ENCODE assay signal across 20 cellular contexts in genomic region chr7:36203081-36203775, GRCh38. TPM values are rescaled to one million over a fixed set of nuclear protein-coding genes. Genes with fewer than 3 reads are reported as not detected.
DNase-seq lines count a peak whose midpoint lies in the region; ATAC-seq and TF ChIP-seq lines count a peak whose summit lies in the region.
"Had no signal": no experiment of that assay in that cellular context is flagged by ENCODE, and none has a peak within 500 bp of the region (broad histone marks: within the 10 kb centered on the region; RNA-seq: fewer than 3 reads in every experiment).

No MANE protein-coding gene starts in this region.

- ATAC-seq in stimulated activated naive CD8-positive, alpha-beta T cell treated with anti-CD3 and anti-CD28 coated beads, Interleukin-15, Interleukin-2, amounts not matched to agents 100 U/mL and 50 U/mL, for 24 hours = no peak
- ATAC-seq in HG02973 (IDR thresholded peaks at IDR 0.05; ENCODE audit: unreplicated experiment) = no peak
- ATAC-seq: HepG2 had no signal

- no peaks in the 10 kb centered on the region for H3K36me3 ChIP-seq in mesendoderm (ENCODE audit: control insufficient read depth, insufficient read depth, low read length)
- H3K36me3 ChIP-seq: SJCRH30, tibial nerve had no signal

- H3K23ac ChIP-seq in mesendoderm (ENCODE audit: low read length) = no peak overlapping the region

- H3K4me3 ChIP-seq in mesendoderm (ENCODE audit: low read length) (no peak overlapping the region), lower leg skin (ENCODE audit: low read depth, poor library complexity, severe bottlenecking) (no peak overlapping the region)
- H3K4me3 ChIP-seq: SJCRH30, tibial nerve had no signal

- peak overlapping the region; percentile 41 for H3K27ac Mint-ChIP-seq in stimulated activated naive CD8-positive, alpha-beta T cell treated with anti-CD3 and anti-CD28 coated beads, Interleukin-15, Interleukin-2, amounts not matched to agents 100 ng/mL and 50 ng/mL, for 24 hours
- H3K27ac Mint-ChIP-seq: activated CD4-positive, alpha-beta T cell treated with anti-CD3 and anti-CD28 coated beads for 36 hours had no signal

- H3K56ac ChIP-seq in mesendoderm (ENCODE audit: low read length) = no peak overlapping the region

- no peak overlapping the region for H3K4ac ChIP-seq in mesendoderm (ENCODE audit: low read depth, low read length)

- H3K27me3 Mint-ChIP-seq in stimulated activated naive CD8-positive, alpha-beta T cell treated with anti-CD3 and anti-CD28 coated beads, Interleukin-15, Interleukin-2, amounts not matched to agents 100 ng/mL and 50 ng/mL, for 24 hours = no peaks in the 10 kb centered on the region
- H3K27me3 Mint-ChIP-seq: activated CD4-positive, alpha-beta T cell treated with anti-CD3 and anti-CD28 coated beads for 36 hours had no signal

- H3K27me3 ChIP-seq in mesendoderm (ENCODE audit: insufficient read depth, low read length, poor library complexity) = no peaks in the 10 kb centered on the region
- H3K27me3 ChIP-seq: tibial nerve had no signal

- peaks cover 32% of the 10 kb centered on the region for H3K4me1 Mint-ChIP-seq in stimulated activated naive CD8-positive, alpha-beta T cell treated with anti-CD3 and anti-CD28 coated beads, Interleukin-15, Interleukin-2, amounts not matched to agents 100 ng/mL and 50 ng/mL, for 24 hours (ENCODE audit: low read depth)

- peaks cover 5% of the 10 kb centered on the region for H3K4me1 ChIP-seq in mesendoderm (ENCODE audit: control insufficient read depth, low read depth, low read length)
- H3K4me1 ChIP-seq: SJCRH30 had no signal

- no peak overlapping the region for H4K8ac ChIP-seq in mesendoderm (ENCODE audit: low read depth, low read length)

- no peak overlapping the region for H3K4me2 ChIP-seq in mesendoderm (ENCODE audit: low read length)

- no peaks in the 10 kb centered on the region for H3K9me3 Mint-ChIP-seq in stimulated activated naive CD8-positive, alpha-beta T cell treated with anti-CD3 and anti-CD28 coated beads, Interleukin-15, Interleukin-2, amounts not matched to agents 100 ng/mL and 50 ng/mL, for 24 hours
- H3K9me3 Mint-ChIP-seq: neural crest cell; stimulated activated effector memory CD8-positive, alpha-beta T cell treated with anti-CD3 and anti-CD28 coated beads, Interleukin-12 subunit alpha, Interleukin-12 subunit beta, amount 100 ng/mL, for 72 hours had no signal

- no peak overlapping the region for H2BK5ac ChIP-seq in mesendoderm (ENCODE audit: low read length)

- no peaks in the 10 kb centered on the region for H3K79me2 ChIP-seq in mesendoderm (ENCODE audit: control insufficient read depth, insufficient read depth, low read length)

- H3K79me1 ChIP-seq in mesendoderm (ENCODE audit: low read length) = no peaks in the 10 kb centered on the region

- H3K18ac ChIP-seq in mesendoderm (ENCODE audit: low read length) = no peak overlapping the region

- H3K36me3 Mint-ChIP-seq in stimulated activated naive CD8-positive, alpha-beta T cell treated with anti-CD3 and anti-CD28 coated beads, Interleukin-15, Interleukin-2, amounts not matched to agents 100 ng/mL and 50 ng/mL, for 24 hours (ENCODE audit: low read depth) = no peaks in the 10 kb centered on the region
- H3K36me3 Mint-ChIP-seq: stimulated activated effector memory CD8-positive, alpha-beta T cell treated with anti-CD3 and anti-CD28 coated beads, Interleukin-12 subunit alpha, Interleukin-12 subunit beta, amount 100 ng/mL, for 72 hours had no signal

- TF ChIP-seq POLR2A in lower leg skin (IDR thresholded peaks at IDR 0.05) = no peak

- DNase-seq in stimulated activated naive CD8-positive, alpha-beta T cell treated with anti-CD3 and anti-CD28 coated beads, Interleukin-15, Interleukin-2, amounts not matched to agents 100 U/mL and 50 U/mL, for 24 hours = no peak
- peak; percentile 28 for DNase-seq in SK-N-DZ (ENCODE audit: low spot score)
- peak; percentile 27 for DNase-seq in mesendoderm
- no peak for DNase-seq in AG08396 (ENCODE audit: low spot score)
- no peak for DNase-seq in lower leg skin (ENCODE audit: low spot score in 2 of 2)
- no peak for DNase-seq in NCI-H446 (lab: John Stamatoyannopoulos, UW)
- DNase-seq: activated gamma-delta T cell, amygdala, islet precursor cell, NCI-H2081, retina, SJCRH30, T1000 had no signal

- H3K9ac ChIP-seq in mesendoderm (ENCODE audit: low read length) = no peak overlapping the region

- WGBS in mesendoderm (ENCODE audit: extremely low coverage, insufficient coverage, low lambda C conversion rate) = no CpG with 5 or more reads among the region's 8 CpGs
- 55 to 74% methylated on average over 8 of the region's 8 CpGs for whole genome bisulfite sequencing in lower leg skin, 2 donors

- H2BK120ac ChIP-seq in mesendoderm (ENCODE audit: low read depth, low read length) = no peak overlapping the region

- H3K4me3 Mint-ChIP-seq in stimulated activated naive CD8-positive, alpha-beta T cell treated with anti-CD3 and anti-CD28 coated beads, Interleukin-15, Interleukin-2, amounts not matched to agents 100 ng/mL and 50 ng/mL, for 24 hours = no peak overlapping the region
- H3K4me3 Mint-ChIP-seq: activated CD4-positive, alpha-beta T cell treated with anti-CD3 and anti-CD28 coated beads for 36 hours; neural crest cell; stimulated activated effector memory CD8-positive, alpha-beta T cell treated with anti-CD3 and anti-CD28 coated beads, Interleukin-12 subunit alpha, Interleukin-12 subunit beta, amount 100 ng/mL, for 72 hours had no signal

- H3K27ac ChIP-seq in mesendoderm (ENCODE audit: low read depth, low read length) = no peak overlapping the region
- H3K27ac ChIP-seq: SJCRH30, tibial nerve had no signal

- TF ChIP-seq CTCF in lower leg skin (IDR thresholded peaks at IDR 0.05) = no peak

- intact Hi-C loops in lower leg skin (cut with DNase I; ENCODE audit: low total_unique reads) = no loop called here

- no peak overlapping the region for H4K5ac ChIP-seq in mesendoderm (ENCODE audit: low read length)

- no peak overlapping the region for H2AK5ac ChIP-seq in mesendoderm (ENCODE audit: low read length)

- H2BK15ac ChIP-seq in mesendoderm (replicated peaks; ENCODE audit: low read depth) = no peak overlapping the region

RNA-seq across cellular contexts. Expression of gene EEPD1, which starts 50.2 kb away (rescaled TPM):
- 3.6 and 4.0 TPM in 2 replicates for polyA plus RNA-seq in SK-N-DZ (2014; cell fraction: cytosol; rRNA removed)
- polyA plus RNA-seq in SK-N-DZ (2014; cell fraction: nucleus; rRNA removed) = 5.8 and 9.8 TPM in 2 replicates
- 3.6 TPM for polyA plus RNA-seq in mesendoderm (2013, experiment 1 of 2)
- polyA plus RNA-seq in mesendoderm (2013, experiment 2 of 2) = 4.5 TPM
- 10 to 100 TPM; 19.0 to 34.2 (median 20.8) TPM for total RNA-seq in lower leg skin

Comparison
In these comparisons a context has a peak if more than half of its experiments do, and no peak if none do; other contexts are left out.
1. DNase-seq: peak in SK-N-DZ (single experiment) and mesendoderm (single experiment); none in stimulated activated naive CD8-positive, alpha-beta T cell treated with anti-CD3 and anti-CD28 coated beads, Interleukin-15, Interleukin-2, amounts not matched to agents 100 U/mL and 50 U/mL, for 24 hours (single experiment), AG08396 (single experiment), lower leg skin (0 of 2) and NCI-H446 (0 of 2).